Comparison of ENCODE assay signal across 16 cellular contexts in the genomic region with DNA sequence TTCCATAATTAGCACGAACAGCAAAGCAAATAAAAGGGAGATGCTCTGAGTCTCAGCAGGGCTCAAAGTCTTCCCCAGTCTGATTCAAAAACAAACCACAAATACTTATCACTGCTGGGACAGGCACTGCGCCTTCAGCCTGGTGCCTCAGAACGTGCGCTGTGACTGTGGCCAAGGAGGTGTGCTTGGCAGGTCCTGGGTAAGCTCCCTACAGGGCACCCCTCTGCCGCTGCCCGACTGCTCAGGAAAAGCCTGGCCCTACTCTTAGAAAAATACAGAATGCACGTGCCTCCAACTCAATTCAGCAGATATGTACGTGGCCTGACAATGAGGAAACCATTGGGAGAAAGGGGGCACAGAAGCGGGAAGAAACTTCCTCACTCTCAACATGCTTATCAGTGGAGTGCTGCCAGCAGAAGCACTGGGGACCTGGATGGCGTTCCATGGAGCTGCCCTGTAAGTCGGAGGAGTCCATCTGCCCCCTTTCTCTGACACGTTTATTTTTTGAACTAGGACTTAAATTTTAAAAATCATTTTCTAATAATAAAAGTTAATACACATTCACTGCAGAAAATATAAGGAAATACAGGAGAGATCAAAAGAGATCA.
DNase-seq lines count a peak whose midpoint lies in the region; TF ChIP-seq lines count a peak whose summit lies in the region.
"Had no signal": no experiment of that assay in that cellular context is flagged by ENCODE, and none has a peak within 500 bp of the region (broad histone marks: within the 10 kb centered on the region; RNA-seq: fewer than 3 reads in every experiment).

No MANE protein-coding gene starts in this region.

- in situ Hi-C loops in mammary epithelial cell (cut with MboI; ENCODE audit: low sequenced_read_pairs in 2 of 2), result no loop called here

- no peak overlapping the region for H3K9ac ChIP-seq in mammary epithelial cell (ENCODE audit: insufficient read depth, low read length)

- no peaks in the 10 kb centered on the region for H3K79me2 ChIP-seq in mammary epithelial cell (ENCODE audit: insufficient read depth, low read length)

- TF ChIP-seq CTCF in mammary epithelial cell (conservative IDR thresholded peaks at IDR 0.05 in 1 of 2, IDR thresholded peaks at IDR 0.05 in 1 of 2; ENCODE audit: extremely low read depth in 1 of 2, insufficient read depth in 1 of 2, low read depth in 1 of 2, low read length in 2 of 2) (no peak), right atrium auricular region (IDR thresholded peaks at IDR 0.05) (no peak), prostate gland (IDR thresholded peaks at IDR 0.05) (no peak), Peyer's patch (IDR thresholded peaks at IDR 0.05) (no peak)

- CTCF ChIA-PET in mammary epithelial cell (lab: Charles Lee; ENCODE audit: low non-redundant PET), result no interaction called here

- DNase-seq in OCI-M1 (lab: John Stamatoyannopoulos, UW) (peak; percentile 80), mammary epithelial cell (no peak), right atrium auricular region (ENCODE audit: low spot score) (no peak), prostate gland (ENCODE audit: low spot score) (no peak), Peyer's patch (no peak), MG63 (no peak)
- DNase-seq in activated CD4-positive, alpha-beta T cell treated with anti-CD3 and anti-CD28 coated beads for 48 hours, result no peak
- no peak for DNase-seq in stimulated activated CD4-positive, alpha-beta T cell treated with anti-CD3 and anti-CD28 coated beads, Interleukin-12 subunit alpha, Interleukin-12 subunit beta, amount 100 ng/mL, for 4 hours
- DNase-seq: activated CD4-positive, alpha-beta T cell treated with anti-CD3 and anti-CD28 coated beads, Interleukin-2, amount 10 ng/mL, durations not matched to agents 7 days and 5 days; activated naive CD4-positive, alpha-beta T cell treated with anti-CD3 and anti-CD28 coated beads, Interleukin-2, amount 50 U/mL, for 16 hours; brain microvascular endothelial cell; Caco-2; effector CD4-positive, alpha-beta T cell; NCI-H446 treated with DMSO at 0.1 percent for 48 hours; SHP77; T-helper 2 cell had no signal

- H4K20me1 ChIP-seq in mammary epithelial cell (ENCODE audit: insufficient read depth, low read length), result no peaks in the 10 kb centered on the region

- 9% methylated on average over 8 of the region's 12 CpGs for WGBS in mammary epithelial cell (ENCODE audit: low coverage, missing lambda C conversion rate)
- 56% methylated on average over 12 of the region's 12 CpGs for WGBS in prostate gland

- H3K27ac ChIP-seq in mammary epithelial cell (ENCODE audit: insufficient read depth, low read depth, low read length) (peak overlapping the region; percentile 8), right atrium auricular region (peak overlapping the region; percentile 69 to 79), prostate gland (peak overlapping the region; percentile 52 to 59), Peyer's patch (no peak overlapping the region)
- H3K27ac ChIP-seq: brain microvascular endothelial cell had no signal

- peak overlapping the region; percentile 63 for H3K4me2 ChIP-seq in mammary epithelial cell (ENCODE audit: insufficient read depth, low read depth, low read length)

- H3K4me1 ChIP-seq in mammary epithelial cell (ENCODE audit: insufficient read depth, low read length) (peaks cover 35% of the 10 kb centered on the region), right atrium auricular region (peaks cover 0 to 37% of the 10 kb centered on the region in 2 donors), prostate gland (replicated peaks) (no peaks in the 10 kb centered on the region), Peyer's patch (no peaks in the 10 kb centered on the region)
- H3K4me1 ChIP-seq: Caco-2 had no signal

- BruUV-seq in mammary epithelial cell (replicated peaks; lab: Mats Ljungman, UMichigan), result no TSS peak

- dilution Hi-C loops in mammary epithelial cell (cut with HindIII; ENCODE audit: low sequenced_read_pairs), result no loop called here

- H3K27me3 ChIP-seq in mammary epithelial cell (ENCODE audit: insufficient read depth, low read length), result no peaks in the 10 kb centered on the region
- H3K27me3 ChIP-seq in right atrium auricular region, result no peaks in the 10 kb centered on the region
- H3K27me3 ChIP-seq in prostate gland (replicated peaks; ENCODE audit: insufficient read depth), result no peaks in the 10 kb centered on the region
- no peaks in the 10 kb centered on the region for H3K27me3 ChIP-seq in Peyer's patch
- no peaks in the 10 kb centered on the region for H3K27me3 ChIP-seq in MG63
- H3K27me3 ChIP-seq: brain microvascular endothelial cell had no signal

- TF ChIP-seq POLR2A in prostate gland (IDR thresholded peaks at IDR 0.05) (no peak), Peyer's patch (IDR thresholded peaks at IDR 0.05) (no peak)

- H3K9me3 ChIP-seq in mammary epithelial cell (replicated peaks; ENCODE audit: insufficient read depth, low read length) (no peaks in the 10 kb centered on the region), right atrium auricular region (no peaks in the 10 kb centered on the region), prostate gland (no peaks in the 10 kb centered on the region), Peyer's patch (no peaks in the 10 kb centered on the region), MG63 (no peaks in the 10 kb centered on the region)
- H3K9me3 ChIP-seq: Caco-2 had no signal

- intact Hi-C loops in mammary epithelial cell (cut with micrococcal nuclease) (loop anchor here (10.0 kb wide), 1 partner anchor 701 kb away; no protein-coding TSS in a partner anchor), prostate gland (cut with DNase I) (no loop called here)

- H3K36me3 ChIP-seq in mammary epithelial cell (ENCODE audit: insufficient read depth, low read length) (peaks cover 2% of the 10 kb centered on the region), right atrium auricular region (no peaks in the 10 kb centered on the region), prostate gland (no peaks in the 10 kb centered on the region), Peyer's patch (no peaks in the 10 kb centered on the region), MG63 (no peaks in the 10 kb centered on the region)
- H3K36me3 ChIP-seq: brain microvascular endothelial cell had no signal

- H3K4me3 ChIP-seq in mammary epithelial cell (replicated peaks in 1 of 3; ENCODE audit: insufficient read depth in 1 of 3, low read depth in 2 of 3, low read length in 3 of 3) (peak overlapping the region in 2 of 3 experiments; percentile 22 to 30), right atrium auricular region (no peak overlapping the region), prostate gland (peak overlapping the region in 1 of 2 donors; percentile 18), Peyer's patch (peak overlapping the region in 1 of 4 donors; percentile 19), MG63 (no peak overlapping the region)

- peak overlapping the region; percentile 54 for H2AFZ ChIP-seq in mammary epithelial cell (ENCODE audit: low read depth, low read length)

Comparison
In these comparisons a context has a peak if more than half of its experiments do, and no peak if none do; other contexts are left out.
1. H3K27ac ChIP-seq: peak in mammary epithelial cell (single experiment), right atrium auricular region (2 of 2) and prostate gland (2 of 2); none in Peyer's patch (0 of 4).
2. H3K4me3 ChIP-seq: peak in mammary epithelial cell (2 of 3); none in right atrium auricular region (0 of 2) and MG63 (single experiment).